In genomic region chr6:46651766-46652165, GRCh38 we compare ENCODE assay signal across 8 cellular contexts. TPM values are rescaled to one million over a fixed set of nuclear protein-coding genes. Genes with fewer than 3 reads are reported as not detected.
A peak's percentile ranks its signal among the peaks of the same experiment; 100 is the strongest.
DNase-seq lines count a peak whose midpoint lies in the region; ATAC-seq, FAIRE-seq and TF ChIP-seq lines count a peak whose summit lies in the region.

No MANE protein-coding gene starts in this region.

- no peaks in the 10 kb centered on the region for H3K36me3 Mint-ChIP-seq in Caco-2 (ENCODE audit: insufficient read depth, unreplicated experiment)
- H3K36me3 Mint-ChIP-seq in natural killer cell = no peaks in the 10 kb centered on the region

- intact Hi-C loops in Caco-2 (cut with micrococcal nuclease; ENCODE audit: unreplicated experiment) = loop anchor here (5.0 kb wide), 1 partner anchor 131 kb away; no protein-coding TSS in a partner anchor
- intact Hi-C loops in natural killer cell (cut with micrococcal nuclease) = no loop called here

- H3K4me2 ChIP-seq in MM.1S (ENCODE audit: low read depth, low read length) = peak overlapping the region; percentile 77; the same call in 1 of the 2 replicates
- peak overlapping the region; percentile 60 to 73 for H3K4me2 ChIP-seq in H1 (ENCODE audit: insufficient read depth in 1 of 2, low read depth in 2 of 2, low read length in 2 of 2)

- H3K23ac ChIP-seq in H1 (ENCODE audit: insufficient read length) = no peak overlapping the region

- no peak overlapping the region for H3K14ac ChIP-seq in H1 (ENCODE audit: insufficient read length)

- CTCF ChIA-PET in Caco-2 (lab: Charles Lee) (no interaction called here), H1 (lab: Charles Lee; ENCODE audit: partially characterized antibody) (no interaction called here)

- H4K91ac ChIP-seq in H1 (replicated peaks; ENCODE audit: insufficient read length, low read length) = no peak overlapping the region

- TF ChIP-seq CTCF in Caco-2 (IDR thresholded peaks at IDR 0.05; ENCODE audit: insufficient read depth in 1 of 2, low read depth in 1 of 2, low read length in 1 of 2, severe bottlenecking in 1 of 2, unreplicated experiment in 1 of 2) (no peak), MM.1S (IDR thresholded peaks at IDR 0.05; ENCODE audit: low read length) (no peak), H1 (IDR thresholded peaks at IDR 0.05; ENCODE audit: control extremely low read depth in 1 of 3, insufficient read depth in 1 of 3, low read depth in 1 of 3, low read length in 3 of 3) (no peak), natural killer cell (IDR thresholded peaks at IDR 0.05) (no peak)

- H3K9me3 ChIP-seq in Caco-2 (no peaks in the 10 kb centered on the region), MM.1S (replicated peaks; ENCODE audit: insufficient read depth, low read length) (no peaks in the 10 kb centered on the region), H1 (ENCODE audit: insufficient read depth in 2 of 2, low read depth in 1 of 2, low read length in 1 of 2) (no peaks in the 10 kb centered on the region)

- no peak overlapping the region for H3K4ac ChIP-seq in H1 (replicated peaks; ENCODE audit: insufficient read length, low read depth, low read length)

- no peak overlapping the region for H3K18ac ChIP-seq in H1 (ENCODE audit: extremely low read depth, low read length)

- peak overlapping the region; percentile 88 for H3K4me3 Mint-ChIP-seq in Caco-2 (ENCODE audit: unreplicated experiment)
- H3K4me3 Mint-ChIP-seq in natural killer cell = peak overlapping the region; percentile 86

- H3K79me2 ChIP-seq in MM.1S (ENCODE audit: low read length) = no peaks in the 10 kb centered on the region
- H3K79me2 ChIP-seq in H1 (ENCODE audit: control insufficient read depth in 1 of 2, insufficient read depth in 2 of 2, low read length in 2 of 2) = peaks cover 0 to 3% of the 10 kb centered on the region in 2 experiments; a peak in 1 of 4 replicates

- H3K4me3 ChIP-seq in Caco-2 (ENCODE audit: low read depth, low read length) = peak overlapping the region; percentile 78
- H3K4me3 ChIP-seq in MM.1S (ENCODE audit: low read length) = no peak overlapping the region
- H3K4me3 ChIP-seq in H1 (ENCODE audit: extremely low read depth in 1 of 4, insufficient read depth in 2 of 4, low read depth in 3 of 4, low read length in 4 of 4) = peak overlapping the region; percentile 86 to 96 (median 94)

- no peak overlapping the region for H2BK15ac ChIP-seq in H1 (ENCODE audit: low read length)

- no TSS peak for BruUV-seq in Caco-2 (replicated peaks; lab: Mats Ljungman, UMichigan)

- H3K9ac ChIP-seq in MM.1S (ENCODE audit: low read length) = no peak overlapping the region
- peak overlapping the region in 1 of 4 experiments; percentile 69; a peak in 2 of 7 replicates for H3K9ac ChIP-seq in H1 (replicated peaks in 1 of 4; ENCODE audit: extremely low read depth in 1 of 4, low read depth in 3 of 4, low read length in 3 of 4)

- WGBS in H1 (ENCODE audit: extremely low coverage in 1 of 2, insufficient coverage in 1 of 2, insufficient read length in 1 of 2, insufficient replicate concordance in 2 of 2, low coverage in 1 of 2, low lambda C conversion rate in 2 of 2, missing lambda C conversion rate in 1 of 2), 2 experiments = 47% methylated on average over 6 of the region's 6 CpGs; no CpG with 5 or more reads in 1 of the 2 experiments

- no peak for TF ChIP-seq POLR2A in H1 (IDR thresholded peaks at IDR 0.05; ENCODE audit: control extremely low read depth in 1 of 2, low read depth in 2 of 2, low read length in 2 of 2)

- H3K9me3 Mint-ChIP-seq in Caco-2 (ENCODE audit: unreplicated experiment) (no peaks in the 10 kb centered on the region), natural killer cell (peaks cover 0 to 2% of the 10 kb centered on the region in 2 donors)

- ATAC-seq in natural killer cell = no peak
- ATAC-seq in HG02884 (IDR thresholded peaks at IDR 0.05; ENCODE audit: unreplicated experiment) = no peak

- H3K27me3 Mint-ChIP-seq in Caco-2 (ENCODE audit: insufficient read depth, unreplicated experiment) (peaks cover 17% of the 10 kb centered on the region), natural killer cell (ENCODE audit: low read depth in 2 of 2) (peaks cover 24 to 52% of the 10 kb centered on the region in 2 donors)

- POLR2A ChIA-PET in Caco-2 (lab: Charles Lee) = no interaction called here
- POLR2A ChIA-PET in H1 (lab: Charles Lee; ENCODE audit: partially characterized antibody) = no interaction called here

- no peak overlapping the region for H4K8ac ChIP-seq in H1 (ENCODE audit: extremely low read depth, insufficient read depth, low read length)

- H3K9me2 ChIP-seq in MM.1S (replicated peaks; ENCODE audit: insufficient read depth, low read length) = no peaks in the 10 kb centered on the region

- H2BK5ac ChIP-seq in H1 (ENCODE audit: low read depth, low read length) = no peak overlapping the region

- H2AK5ac ChIP-seq in H1 (ENCODE audit: low read depth, low read length) = no peak overlapping the region

- FAIRE-seq in H1 (lab: Jason Lieb, UNC) (no peak), GM19239 (lab: Jason Lieb, UNC) (no peak)

- H2BK12ac ChIP-seq in H1 (ENCODE audit: low read depth, low read length) = no peak overlapping the region

- no peak overlapping the region for H3K56ac ChIP-seq in H1 (replicated peaks; ENCODE audit: insufficient read length, low read depth, low read length)

- TF ChIP-seq RAD21 in H1 (IDR thresholded peaks at IDR 0.05 in 1 of 2, conservative IDR thresholded peaks at IDR 0.05 in 1 of 2; ENCODE audit: low read depth in 2 of 2, low read length in 2 of 2) = no peak

- no peaks in the 10 kb centered on the region for H3K27me3 ChIP-seq in Caco-2 (replicated peaks; ENCODE audit: control insufficient read depth, insufficient read depth, low read length)
- H3K27me3 ChIP-seq in MM.1S (replicated peaks; ENCODE audit: insufficient read depth, low read length) = no peaks in the 10 kb centered on the region
- H3K27me3 ChIP-seq in H1 (replicated peaks in 1 of 4; ENCODE audit: control insufficient read depth in 3 of 4, extremely low read depth in 1 of 4, insufficient read depth in 3 of 4, low read length in 3 of 4) = peaks cover 0 to 5% (median 2%) of the 10 kb centered on the region in 4 experiments; a peak in 3 of 7 replicates

- no peak overlapping the region for H4K5ac ChIP-seq in H1 (ENCODE audit: insufficient read length, low read depth, low read length)

- H4K20me1 ChIP-seq in MM.1S (ENCODE audit: insufficient read depth, low read length) = no peaks in the 10 kb centered on the region
- H4K20me1 ChIP-seq in H1 (replicated peaks in 1 of 2; ENCODE audit: control insufficient read depth in 1 of 2, insufficient read depth in 2 of 2, low read length in 2 of 2) = peaks cover 0 to 2% of the 10 kb centered on the region in 2 experiments

- peaks cover 7% of the 10 kb centered on the region; the same call in 1 of the 2 replicates for H3K4me1 ChIP-seq in Caco-2
- H3K4me1 ChIP-seq in MM.1S (ENCODE audit: low read length) = no peaks in the 10 kb centered on the region
- H3K4me1 ChIP-seq in H1 (replicated peaks in 1 of 4; ENCODE audit: control insufficient read depth in 3 of 4, insufficient read depth in 4 of 4, low read length in 3 of 4) = peaks cover 0 to 7% (median 2%) of the 10 kb centered on the region in 4 experiments; a peak in 2 of 7 replicates

- no peaks in the 10 kb centered on the region for H3K79me1 ChIP-seq in H1 (ENCODE audit: low read depth, low read length)

- H3F3A ChIP-seq in MM.1S (ENCODE audit: insufficient read depth, low read length) = no peaks in the 10 kb centered on the region

- no peak overlapping the region for H3K27ac ChIP-seq in MM.1S (ENCODE audit: low read length)
- H3K27ac ChIP-seq in H1 (ENCODE audit: low read depth, low read length) = no peak overlapping the region

- H3K36me3 ChIP-seq in Caco-2 (ENCODE audit: control insufficient read depth, insufficient read depth, low read length) (no peaks in the 10 kb centered on the region), MM.1S (replicated peaks; ENCODE audit: insufficient read depth, low read length) (no peaks in the 10 kb centered on the region), H1 (ENCODE audit: control insufficient read depth in 2 of 4, insufficient read depth in 4 of 4, low read length in 3 of 4) (no peaks in the 10 kb centered on the region; a peak in 1 of 8 replicates)

- H2AFZ ChIP-seq in MM.1S (ENCODE audit: low read length) (no peak overlapping the region), H1 (ENCODE audit: low read length) (peak overlapping the region; percentile 97)

- H3K4me1 Mint-ChIP-seq in Caco-2 (ENCODE audit: low read depth, unreplicated experiment) (peaks cover 5% of the 10 kb centered on the region), natural killer cell (peaks cover 17 to 19% of the 10 kb centered on the region in 2 donors)

- no peak for TF ChIP-seq EP300 in H1 (IDR thresholded peaks at IDR 0.05; ENCODE audit: borderline replicate concordance in 1 of 2, low read depth in 2 of 2, low read length in 2 of 2)

- DNase-seq in Caco-2 = no peak
- DNase-seq in MM.1S = no peak
- no peak for DNase-seq in H1 (ENCODE audit: low read depth in 1 of 2, low spot score in 2 of 2)
- no peak for DNase-seq in natural killer cell
- DNase-seq in NCI-H2196 treated with DMSO at 0.1 percent for 48 hours (lab: John Stamatoyannopoulos, UW; ENCODE audit: unreplicated experiment) = no peak
- DNase-seq in GM19239 (ENCODE audit: insufficient read length, low spot score) = no peak
- no peak for DNase-seq in activated CD4-positive, alpha-beta T cell treated with anti-CD3 and anti-CD28 coated beads for 4 hours

- no peak overlapping the region for H2BK120ac ChIP-seq in H1 (replicated peaks; ENCODE audit: low read depth, low read length)

- no peak overlapping the region for H3K27ac Mint-ChIP-seq in Caco-2 (ENCODE audit: unreplicated experiment)
- no peak overlapping the region for H3K27ac Mint-ChIP-seq in natural killer cell

- peaks cover 6% of the 10 kb centered on the region for H3K23me2 ChIP-seq in H1 (ENCODE audit: low read depth, low read length)

- H2BK20ac ChIP-seq in H1 (ENCODE audit: low read length) = no peak overlapping the region

RNA-seq across cellular contexts. Expression of gene CYP39A1, which starts 0.9 kb away (rescaled TPM):
- total RNA-seq in Caco-2 (2022) (not detected in 2 replicates), natural killer cell (not detected)
- 2.4 and 2.5 TPM in 2 replicates for total RNA-seq in H1 (2021; fragmentation: NEBNext Ultra II Directional; extraction: Animal tissue kit (Norgen Biotek cat#: 25700))
- 0.20 and 0.71 TPM in 2 replicates for polyA plus RNA-seq in H1 (2011; rRNA removed)
- polyA plus RNA-seq in H1 (2011; cell fraction: cytosol; rRNA removed) = 1.3 TPM
- polyA plus RNA-seq in H1 (2011; cell fraction: nucleus; rRNA removed) = 0.29 TPM
- 0.97 to 1.6 TPM (median 1.4 TPM) in 4 replicates for polyA plus RNA-seq in H1 (2012, experiment 1 of 2)
- 0.12 TPM for polyA plus RNA-seq in H1 (2012, experiment 2 of 2)
- 1.5 TPM for polyA plus RNA-seq in H1 (2013, experiment 1 of 2)
- polyA plus RNA-seq in H1 (2013, experiment 2 of 2) = 2.1 TPM
- 0.73 and 1.6 TPM in 2 replicates for polyA minus RNA-seq in H1 (2011; rRNA and poly(A)+ RNA removed)
- 0.81 TPM for polyA minus RNA-seq in H1 (2011; cell fraction: cytosol; rRNA and poly(A)+ RNA removed)
- polyA minus RNA-seq in H1 (2011; cell fraction: nucleus; rRNA and poly(A)+ RNA removed) = 1.3 TPM

RNA-seq across cellular contexts. Expression of gene SLC25A27, which starts 1.0 kb away (rescaled TPM):
- total RNA-seq in Caco-2 (2022) = 0.64 TPM in 1 of 2 replicates, not detected in the other
- 8.4 and 9.5 TPM in 2 replicates for total RNA-seq in H1 (2021; fragmentation: NEBNext Ultra II Directional; extraction: Animal tissue kit (Norgen Biotek cat#: 25700))
- 4.9 and 7.3 TPM in 2 replicates for polyA plus RNA-seq in H1 (2011; rRNA removed)
- 13.3 TPM for polyA plus RNA-seq in H1 (2011; cell fraction: cytosol; rRNA removed)
- 18.2 TPM for polyA plus RNA-seq in H1 (2011; cell fraction: nucleus; rRNA removed)
- polyA plus RNA-seq in H1 (2012, experiment 1 of 2) = 13.2 to 19.8 TPM (median 17.1 TPM) in 4 replicates
- polyA plus RNA-seq in H1 (2012, experiment 2 of 2) = 1.1 TPM
- 7.5 TPM for polyA plus RNA-seq in H1 (2013, experiment 1 of 2)
- 5.7 TPM for polyA plus RNA-seq in H1 (2013, experiment 2 of 2)
- 3.9 and 4.9 TPM in 2 replicates for polyA minus RNA-seq in H1 (2011; rRNA and poly(A)+ RNA removed)
- 10.6 TPM for polyA minus RNA-seq in H1 (2011; cell fraction: cytosol; rRNA and poly(A)+ RNA removed)
- 13.9 TPM for polyA minus RNA-seq in H1 (2011; cell fraction: nucleus; rRNA and poly(A)+ RNA removed)
- total RNA-seq in natural killer cell = 1 to 10 TPM in 1 of 3 donors, not detected in 2; 1.7 TPM

RNA-seq across cellular contexts. Expression of gene TDRD6, which starts 35.9 kb away (rescaled TPM):
- total RNA-seq in Caco-2 (2022) = not detected in 2 replicates
- 0.19 TPM in 1 of 2 replicates, not detected in the other for total RNA-seq in H1 (2021; fragmentation: NEBNext Ultra II Directional; extraction: Animal tissue kit (Norgen Biotek cat#: 25700))
- 0.02 and 0.06 TPM in 2 replicates for polyA plus RNA-seq in H1 (2011; rRNA removed)
- polyA plus RNA-seq in H1 (2011; cell fraction: cytosol; rRNA removed) = 0.09 TPM
- polyA plus RNA-seq in H1 (2011; cell fraction: nucleus; rRNA removed) = 0.27 TPM
- polyA plus RNA-seq in H1 (2012, experiment 1 of 2) = 0.05 to 0.83 TPM (median 0.12 TPM) in 4 replicates
- not detected for polyA plus RNA-seq in H1 (2012, experiment 2 of 2)
- polyA plus RNA-seq in H1 (2013, experiment 1 of 2) = 0.04 TPM
- 0.04 TPM for polyA plus RNA-seq in H1 (2013, experiment 2 of 2)
- polyA minus RNA-seq in H1 (2011; rRNA and poly(A)+ RNA removed) = 0.09 and 0.10 TPM in 2 replicates
- not detected for polyA minus RNA-seq in H1 (2011; cell fraction: cytosol; rRNA and poly(A)+ RNA removed)
- polyA minus RNA-seq in H1 (2011; cell fraction: nucleus; rRNA and poly(A)+ RNA removed) = 0.20 TPM
- not detected for total RNA-seq in natural killer cell
